In the genomic region with DNA sequence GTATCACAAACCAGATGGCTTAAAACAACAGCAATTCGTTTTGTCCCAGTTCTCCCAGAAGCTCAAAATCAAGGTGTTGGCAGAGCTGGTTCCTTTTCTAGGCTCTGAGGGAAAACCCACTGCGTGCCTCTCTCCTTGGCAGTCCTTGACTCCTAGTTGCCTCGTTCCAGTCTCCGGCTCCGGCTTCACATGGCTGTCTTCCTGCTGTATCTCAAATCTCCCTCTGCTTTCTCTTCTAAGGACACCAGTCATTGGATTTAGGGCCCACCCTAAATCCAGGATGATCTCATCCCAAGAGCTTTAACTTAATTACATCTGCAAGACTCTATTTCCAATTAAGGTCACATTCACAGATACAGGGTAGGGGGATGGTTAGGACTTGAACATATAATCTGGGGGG, we compare ENCODE assay signal across 21 cellular contexts. TPM values are rescaled to one million over a fixed set of nuclear protein-coding genes. Genes with fewer than 3 reads are reported as not detected.
DNase-seq lines count a peak whose midpoint lies in the region; ATAC-seq, FAIRE-seq and TF ChIP-seq lines count a peak whose summit lies in the region.
"Had no signal": no experiment of that assay in that cellular context is flagged by ENCODE, and none has a peak within 500 bp of the region (broad histone marks: within the 10 kb centered on the region; RNA-seq: fewer than 3 reads in every experiment).

No MANE protein-coding gene starts in this region.

- H3K9ac ChIP-seq in H1 (replicated peaks in 1 of 4; ENCODE audit: extremely low read depth in 1 of 4, low read depth in 3 of 4, low read length in 3 of 4) (no peak overlapping the region; a peak in 1 of 7 replicates), endodermal cell (ENCODE audit: extremely low read depth, low read length, poor library complexity, severe bottlenecking) (no peak overlapping the region)
- H3K9ac ChIP-seq: BLaER1 treated with 17β-estradiol and CSF1 and Interleukin-3, amounts not matched to agents 10 nM and 100 nM; GM23248 had no signal

- TF ChIP-seq POLR2A in H1 (IDR thresholded peaks at IDR 0.05; ENCODE audit: control extremely low read depth in 1 of 2, low read depth in 2 of 2, low read length in 2 of 2) (no peak), thyroid gland (IDR thresholded peaks at IDR 0.05) (no peak)

- no peak overlapping the region for H3K27ac Mint-ChIP-seq in endodermal cell
- H3K27ac Mint-ChIP-seq: CD14-positive monocyte; CD4-positive, alpha-beta T cell; CD8-positive, alpha-beta memory T cell; H9 had no signal

- no peaks in the 10 kb centered on the region for H4K20me1 ChIP-seq in H1 (replicated peaks in 1 of 2; ENCODE audit: control insufficient read depth in 1 of 2, insufficient read depth in 2 of 2, low read length in 2 of 2)
- H4K20me1 ChIP-seq: BLaER1 treated with 17β-estradiol and CSF1 and Interleukin-3, amounts not matched to agents 10 nM and 100 nM had no signal

- no peak overlapping the region for H3K4me2 ChIP-seq in H1 (ENCODE audit: insufficient read depth in 1 of 2, low read depth in 2 of 2, low read length in 2 of 2)
- H3K4me2 ChIP-seq: BLaER1 treated with 17β-estradiol and CSF1 and Interleukin-3, amounts not matched to agents 10 nM and 100 nM had no signal

- TF ChIP-seq EP300 in H1 (IDR thresholded peaks at IDR 0.05; ENCODE audit: borderline replicate concordance in 1 of 2, low read depth in 2 of 2, low read length in 2 of 2) = no peak

- no peak for TF ChIP-seq RAD21 in H1 (IDR thresholded peaks at IDR 0.05 in 1 of 2, conservative IDR thresholded peaks at IDR 0.05 in 1 of 2; ENCODE audit: low read depth in 2 of 2, low read length in 2 of 2)

- H3K9me3 Mint-ChIP-seq in endodermal cell = peaks cover 1% of the 10 kb centered on the region
- H3K9me3 Mint-ChIP-seq: CD4-positive, alpha-beta T cell; CD8-positive, alpha-beta memory T cell; H9 had no signal

- H4K5ac ChIP-seq in H1 (ENCODE audit: insufficient read length, low read depth, low read length) = no peak overlapping the region

- TF ChIP-seq CTCF in H1 (IDR thresholded peaks at IDR 0.05; ENCODE audit: control extremely low read depth in 1 of 3, insufficient read depth in 1 of 3, low read depth in 1 of 3, low read length in 3 of 3) (no peak), thyroid gland (IDR thresholded peaks at IDR 0.05) (no peak), endodermal cell (conservative IDR thresholded peaks at IDR 0.05) (no peak)

- no peak overlapping the region for H2AK5ac ChIP-seq in H1 (ENCODE audit: low read depth, low read length)

- intact Hi-C loops in thyroid gland (cut with DNase I) = no loop called here

- FAIRE-seq in H1 (lab: Jason Lieb, UNC) = no peak
- FAIRE-seq: A204.1, GM12891 had no signal

- H3K4me3 ChIP-seq in H1 (ENCODE audit: extremely low read depth in 1 of 4, insufficient read depth in 2 of 4, low read depth in 3 of 4, low read length in 4 of 4) = no peak overlapping the region
- H3K4me3 ChIP-seq in thyroid gland (replicated peaks in 1 of 3) = no peak overlapping the region
- H3K4me3 ChIP-seq in endodermal cell (ENCODE audit: low read length) = no peak overlapping the region
- H3K4me3 ChIP-seq: BLaER1 treated with 17β-estradiol and CSF1 and Interleukin-3, amounts not matched to agents 10 nM and 100 nM; GM23248 had no signal

- no peak overlapping the region for H2BK5ac ChIP-seq in H1 (ENCODE audit: low read depth, low read length)

- no peak overlapping the region for H2BK12ac ChIP-seq in H1 (ENCODE audit: low read depth, low read length)

- H3K18ac ChIP-seq in H1 (ENCODE audit: extremely low read depth, low read length) = no peak overlapping the region

- no peaks in the 10 kb centered on the region for H3K79me1 ChIP-seq in H1 (ENCODE audit: low read depth, low read length)

- no peak overlapping the region for H3K14ac ChIP-seq in H1 (ENCODE audit: insufficient read length)

- peaks cover 2% of the 10 kb centered on the region for H3K4me1 Mint-ChIP-seq in endodermal cell
- H3K4me1 Mint-ChIP-seq: CD14-positive monocyte; CD8-positive, alpha-beta memory T cell had no signal

- H2BK120ac ChIP-seq in H1 (replicated peaks; ENCODE audit: low read depth, low read length) = no peak overlapping the region

- H3K27me3 ChIP-seq in H1 (replicated peaks in 1 of 4; ENCODE audit: control insufficient read depth in 3 of 4, extremely low read depth in 1 of 4, insufficient read depth in 3 of 4, low read length in 3 of 4) = peaks cover 0 to 8% (median 5%) of the 10 kb centered on the region in 4 experiments; a peak in 3 of 7 replicates
- H3K27me3 ChIP-seq in thyroid gland = no peaks in the 10 kb centered on the region
- H3K27me3 ChIP-seq in endodermal cell (ENCODE audit: control insufficient read depth, insufficient read depth, low read length, poor library complexity, severe bottlenecking) = no peaks in the 10 kb centered on the region
- H3K27me3 ChIP-seq: BE2C; BLaER1 treated with 17β-estradiol and CSF1 and Interleukin-3, amounts not matched to agents 10 nM and 100 nM had no signal

- H3K27ac ChIP-seq in H1 (ENCODE audit: low read depth, low read length) (no peak overlapping the region), thyroid gland (no peak overlapping the region), endodermal cell (ENCODE audit: low read depth, low read length) (no peak overlapping the region)
- H3K27ac ChIP-seq: 22Rv1; BLaER1 treated with 17β-estradiol and CSF1 and Interleukin-3, amounts not matched to agents 10 nM and 100 nM; GM23248 had no signal

- DNase-seq in D341Med (ENCODE audit: low spot score) (peak; percentile 39), SK-N-DZ (ENCODE audit: low spot score) (peak; percentile 73), H1 (ENCODE audit: low read depth in 1 of 2, low spot score in 2 of 2) (no peak), thyroid gland (peak; percentile 50 to 67), endodermal cell (no peak), Ammon's horn (ENCODE audit: low spot score) (no peak)
- DNase-seq: BE2C; CD4-positive, alpha-beta T cell; CD8-positive, alpha-beta memory T cell; DMS53; DMS79 treated with DMSO at 0.1 percent for 48 hours; GF-D8; GM23248; H9 had no signal

- H3K4ac ChIP-seq in H1 (replicated peaks; ENCODE audit: insufficient read length, low read depth, low read length) = no peak overlapping the region

- peaks cover 36% of the 10 kb centered on the region for H3K27me3 Mint-ChIP-seq in endodermal cell (ENCODE audit: insufficient read depth)
- H3K27me3 Mint-ChIP-seq: CD4-positive, alpha-beta T cell had no signal

- H3K36me3 Mint-ChIP-seq in endodermal cell (ENCODE audit: low read depth) = no peaks in the 10 kb centered on the region
- H3K36me3 Mint-ChIP-seq: CD14-positive monocyte; CD8-positive, alpha-beta memory T cell had no signal

- no peak overlapping the region for H3K23ac ChIP-seq in H1 (ENCODE audit: insufficient read length)

- H3K4me1 ChIP-seq in H1 (replicated peaks in 1 of 4; ENCODE audit: control insufficient read depth in 3 of 4, insufficient read depth in 4 of 4, low read length in 3 of 4) = peaks cover 0 to 4% (median 0%) of the 10 kb centered on the region in 4 experiments; a peak in 1 of 7 replicates
- H3K4me1 ChIP-seq in thyroid gland = no peaks in the 10 kb centered on the region
- H3K4me1 ChIP-seq in endodermal cell (ENCODE audit: control insufficient read depth, insufficient read depth, low read length) = no peaks in the 10 kb centered on the region
- H3K4me1 ChIP-seq: BE2C had no signal

- 94% methylated on average over 5 of the region's 5 CpGs; no CpG with 5 or more reads in 1 of the 2 experiments for WGBS in H1 (ENCODE audit: extremely low coverage in 1 of 2, insufficient coverage in 1 of 2, insufficient read length in 1 of 2, insufficient replicate concordance in 2 of 2, low coverage in 1 of 2, low lambda C conversion rate in 2 of 2, missing lambda C conversion rate in 1 of 2), 2 experiments
- 52 to 57% methylated on average over 5 of the region's 5 CpGs for WGBS in thyroid gland, 2 donors
- WGBS in endodermal cell (ENCODE audit: insufficient coverage in 1 of 2, insufficient read length in 1 of 2), 2 experiments = 92 to 94% methylated on average over 5 of the region's 5 CpGs

- H3K4me3 Mint-ChIP-seq in endodermal cell = no peak overlapping the region
- H3K4me3 Mint-ChIP-seq: CD14-positive monocyte; CD4-positive, alpha-beta T cell; CD8-positive, alpha-beta memory T cell had no signal

- POLR2A ChIA-PET in H1 (lab: Charles Lee; ENCODE audit: partially characterized antibody) = interaction anchor here (11.5 kb wide), 1 partner anchor 12 kb away, joined by 173 read pairs; a partner anchor contains a TSS

- no peaks in the 10 kb centered on the region for H3K79me2 ChIP-seq in H1 (ENCODE audit: control insufficient read depth in 1 of 2, insufficient read depth in 2 of 2, low read length in 2 of 2)

- peak overlapping the region; percentile 31; the same call in 1 of the 2 replicates for H4K8ac ChIP-seq in H1 (ENCODE audit: extremely low read depth, insufficient read depth, low read length)

- H2AFZ ChIP-seq in H1 (ENCODE audit: low read length) = no peak overlapping the region
- H2AFZ ChIP-seq: GM23248 had no signal

- H2BK20ac ChIP-seq in H1 (ENCODE audit: low read length) = no peak overlapping the region

- H4K91ac ChIP-seq in H1 (replicated peaks; ENCODE audit: insufficient read length, low read length) = no peak overlapping the region

- no peak overlapping the region for H3K56ac ChIP-seq in H1 (replicated peaks; ENCODE audit: insufficient read length, low read depth, low read length)

- no peak for ATAC-seq in GM18502 (IDR thresholded peaks at IDR 0.05; ENCODE audit: poor library complexity, unreplicated experiment)
- ATAC-seq: HCT116 had no signal

- CTCF ChIA-PET in H1 (lab: Charles Lee; ENCODE audit: partially characterized antibody) = interaction anchor here (0.8 to 3.8 kb wide), 5 partner anchors 8 to 92 kb away, joined by 3 to 29 read pairs (median 7); a partner anchor contains a TSS

- no peaks in the 10 kb centered on the region for H3K9me3 ChIP-seq in H1 (ENCODE audit: insufficient read depth in 2 of 2, low read depth in 1 of 2, low read length in 1 of 2)
- no peaks in the 10 kb centered on the region for H3K9me3 ChIP-seq in thyroid gland
- H3K9me3 ChIP-seq in endodermal cell (ENCODE audit: control insufficient read depth, low read length) = no peaks in the 10 kb centered on the region
- H3K9me3 ChIP-seq: BE2C; BLaER1 treated with 17β-estradiol and CSF1 and Interleukin-3, amounts not matched to agents 10 nM and 100 nM had no signal

- no peaks in the 10 kb centered on the region for H3K36me3 ChIP-seq in H1 (ENCODE audit: control insufficient read depth in 2 of 4, insufficient read depth in 4 of 4, low read length in 3 of 4)
- no peaks in the 10 kb centered on the region for H3K36me3 ChIP-seq in thyroid gland
- no peaks in the 10 kb centered on the region for H3K36me3 ChIP-seq in endodermal cell (ENCODE audit: control insufficient read depth, insufficient read depth, low read length)
- H3K36me3 ChIP-seq: BE2C; BLaER1 treated with 17β-estradiol and CSF1 and Interleukin-3, amounts not matched to agents 10 nM and 100 nM had no signal

- H2BK15ac ChIP-seq in H1 (ENCODE audit: low read length) = no peak overlapping the region

- H3K23me2 ChIP-seq in H1 (ENCODE audit: low read depth, low read length) = no peaks in the 10 kb centered on the region

RNA-seq across cellular contexts. Expression of a gene that starts 9.2 kb away (rescaled TPM):
- 65.1 and 69.4 TPM in 2 replicates for polyA plus RNA-seq in SK-N-DZ (2014; cell fraction: cytosol; rRNA removed)
- polyA plus RNA-seq in SK-N-DZ (2014; cell fraction: nucleus; rRNA removed) = 88.4 and 112 TPM in 2 replicates
- total RNA-seq in H1 (2021; fragmentation: NEBNext Ultra II Directional; extraction: Animal tissue kit (Norgen Biotek cat#: 25700)) = 31.1 and 34.1 TPM in 2 replicates
- polyA plus RNA-seq in H1 (2011; rRNA removed) = 20.0 and 23.7 TPM in 2 replicates
- 27.8 TPM for polyA plus RNA-seq in H1 (2011; cell fraction: cytosol; rRNA removed)
- 43.0 TPM for polyA plus RNA-seq in H1 (2011; cell fraction: nucleus; rRNA removed)
- polyA plus RNA-seq in H1 (2012, experiment 1 of 2) = 24.6 to 30.7 TPM (median 25.7 TPM) in 4 replicates
- 18.0 TPM for polyA plus RNA-seq in H1 (2012, experiment 2 of 2)
- polyA plus RNA-seq in H1 (2013, experiment 1 of 2) = 14.5 TPM
- polyA plus RNA-seq in H1 (2013, experiment 2 of 2) = 13.6 TPM
- 20.8 and 23.4 TPM in 2 replicates for polyA minus RNA-seq in H1 (2011; rRNA and poly(A)+ RNA removed)
- polyA minus RNA-seq in H1 (2011; cell fraction: cytosol; rRNA and poly(A)+ RNA removed) = 10.6 TPM
- 20.5 TPM for polyA minus RNA-seq in H1 (2011; cell fraction: nucleus; rRNA and poly(A)+ RNA removed)
- 10 to 100 TPM; 27.6 to 46.4 (median 34.5) TPM for total RNA-seq in thyroid gland
- total RNA-seq in endodermal cell = 10 to 100 TPM; 47.2 to 53.5 TPM
- 34.7 TPM for polyA plus RNA-seq in endodermal cell (2013, experiment 1 of 2)
- polyA plus RNA-seq in endodermal cell (2013, experiment 2 of 2) = 34.0 TPM

RNA-seq across cellular contexts. Expression of a gene that starts 12.7 kb away (rescaled TPM):
- polyA plus RNA-seq in SK-N-DZ (2014; cell fraction: cytosol; rRNA removed) = 115 and 123 TPM in 2 replicates
- 163 and 172 TPM in 2 replicates for polyA plus RNA-seq in SK-N-DZ (2014; cell fraction: nucleus; rRNA removed)
- 78.0 and 80.1 TPM in 2 replicates for total RNA-seq in H1 (2021; fragmentation: NEBNext Ultra II Directional; extraction: Animal tissue kit (Norgen Biotek cat#: 25700))
- polyA plus RNA-seq in H1 (2011; rRNA removed) = 54.6 and 75.9 TPM in 2 replicates
- polyA plus RNA-seq in H1 (2011; cell fraction: cytosol; rRNA removed) = 67.2 TPM
- polyA plus RNA-seq in H1 (2011; cell fraction: nucleus; rRNA removed) = 110 TPM
- 55.1 to 84.2 TPM (median 78.1 TPM) in 4 replicates for polyA plus RNA-seq in H1 (2012, experiment 1 of 2)
- 64.1 TPM for polyA plus RNA-seq in H1 (2012, experiment 2 of 2)
- 47.1 TPM for polyA plus RNA-seq in H1 (2013, experiment 1 of 2)
- polyA plus RNA-seq in H1 (2013, experiment 2 of 2) = 41.5 TPM
- 54.5 and 69.3 TPM in 2 replicates for polyA minus RNA-seq in H1 (2011; rRNA and poly(A)+ RNA removed)
- polyA minus RNA-seq in H1 (2011; cell fraction: cytosol; rRNA and poly(A)+ RNA removed) = 50.3 TPM
- 42.1 TPM for polyA minus RNA-seq in H1 (2011; cell fraction: nucleus; rRNA and poly(A)+ RNA removed)
- total RNA-seq in thyroid gland (under 1 TPM in 1 of 4 donors, not detected in 3; 0.24 TPM), endodermal cell (10 to 100 TPM; 45.0 to 51.4 TPM)
- polyA plus RNA-seq in endodermal cell (2013, experiment 1 of 2) = 111 TPM
- 95.2 TPM for polyA plus RNA-seq in endodermal cell (2013, experiment 2 of 2)
- total RNA-seq: CD4-positive, alpha-beta T cell had no signal
- polyA plus RNA-seq: CD14-positive monocyte; CD8-positive, alpha-beta memory T cell; GM23248 had no signal

RNA-seq across cellular contexts. Expression of a gene that starts 44.8 kb away (rescaled TPM):
- 990 and 1,061 TPM in 2 replicates for polyA plus RNA-seq in SK-N-DZ (2014; cell fraction: cytosol; rRNA removed)
- polyA plus RNA-seq in SK-N-DZ (2014; cell fraction: nucleus; rRNA removed) = 814 and 955 TPM in 2 replicates
- total RNA-seq in H1 (2021; fragmentation: NEBNext Ultra II Directional; extraction: Animal tissue kit (Norgen Biotek cat#: 25700)) = 365 and 413 TPM in 2 replicates
- polyA plus RNA-seq in H1 (2011; rRNA removed) = 1,720 and 2,058 TPM in 2 replicates
- polyA plus RNA-seq in H1 (2011; cell fraction: cytosol; rRNA removed) = 801 TPM
- 895 TPM for polyA plus RNA-seq in H1 (2011; cell fraction: nucleus; rRNA removed)
- 439 to 800 TPM (median 741 TPM) in 4 replicates for polyA plus RNA-seq in H1 (2012, experiment 1 of 2)
- 1,693 TPM for polyA plus RNA-seq in H1 (2012, experiment 2 of 2)
- 891 TPM for polyA plus RNA-seq in H1 (2013, experiment 1 of 2)
- 816 TPM for polyA plus RNA-seq in H1 (2013, experiment 2 of 2)
- 145 and 160 TPM in 2 replicates for polyA minus RNA-seq in H1 (2011; rRNA and poly(A)+ RNA removed)
- 241 TPM for polyA minus RNA-seq in H1 (2011; cell fraction: cytosol; rRNA and poly(A)+ RNA removed)
- 152 TPM for polyA minus RNA-seq in H1 (2011; cell fraction: nucleus; rRNA and poly(A)+ RNA removed)
- total RNA-seq in thyroid gland = 100 to 1,000 TPM; 210 to 787 (median 471) TPM
- 100 to 1,000 TPM; 258 to 298 TPM for total RNA-seq in endodermal cell
- polyA plus RNA-seq in endodermal cell (2013, experiment 1 of 2) = 420 TPM
- polyA plus RNA-seq in endodermal cell (2013, experiment 2 of 2) = 373 TPM

RNA-seq across cellular contexts. Expression of a gene that starts 56.6 kb away (rescaled TPM):
- polyA plus RNA-seq in SK-N-DZ (2014; cell fraction: cytosol; rRNA removed) = 59.8 and 70.2 TPM in 2 replicates
- 160 and 166 TPM in 2 replicates for polyA plus RNA-seq in SK-N-DZ (2014; cell fraction: nucleus; rRNA removed)
- 110 and 112 TPM in 2 replicates for total RNA-seq in H1 (2021; fragmentation: NEBNext Ultra II Directional; extraction: Animal tissue kit (Norgen Biotek cat#: 25700))
- polyA plus RNA-seq in H1 (2011; rRNA removed) = 274 and 348 TPM in 2 replicates
- 214 TPM for polyA plus RNA-seq in H1 (2011; cell fraction: cytosol; rRNA removed)
- polyA plus RNA-seq in H1 (2011; cell fraction: nucleus; rRNA removed) = 408 TPM
- polyA plus RNA-seq in H1 (2012, experiment 1 of 2) = 116 to 162 TPM (median 150 TPM) in 4 replicates
- polyA plus RNA-seq in H1 (2012, experiment 2 of 2) = 177 TPM
- 88.3 TPM for polyA plus RNA-seq in H1 (2013, experiment 1 of 2)
- 81.7 TPM for polyA plus RNA-seq in H1 (2013, experiment 2 of 2)
- 105 and 113 TPM in 2 replicates for polyA minus RNA-seq in H1 (2011; rRNA and poly(A)+ RNA removed)
- polyA minus RNA-seq in H1 (2011; cell fraction: cytosol; rRNA and poly(A)+ RNA removed) = 71.3 TPM
- polyA minus RNA-seq in H1 (2011; cell fraction: nucleus; rRNA and poly(A)+ RNA removed) = 57.0 TPM
- total RNA-seq in thyroid gland (100 to 1,000 TPM in 1 of 4 donors, 10 to 100 TPM in 3; 62.3 to 130 (median 76.1) TPM), endodermal cell (10 to 100 TPM; 87.7 to 95.1 TPM)
- polyA plus RNA-seq in endodermal cell (2013, experiment 1 of 2) = 147 TPM
- polyA plus RNA-seq in endodermal cell (2013, experiment 2 of 2) = 134 TPM

Comparison
In these comparisons a context has a peak if more than half of its experiments do, and no peak if none do; other contexts are left out.
1. DNase-seq: peak in D341Med (single experiment), SK-N-DZ (single experiment) and thyroid gland (2 of 2); none in H1 (0 of 2), endodermal cell (single experiment) and Ammon's horn (single experiment).
2. RNA of a gene that starts 12.7 kb away (total RNA-seq): 78.0 to 80.1 TPM in H1 and 45.0 to 51.4 TPM in endodermal cell; 0.24 TPM in thyroid gland; every median in the first group is over 10 times any median in the second.